14 cellular contexts compared by ENCODE assay signal in the genomic region with DNA sequence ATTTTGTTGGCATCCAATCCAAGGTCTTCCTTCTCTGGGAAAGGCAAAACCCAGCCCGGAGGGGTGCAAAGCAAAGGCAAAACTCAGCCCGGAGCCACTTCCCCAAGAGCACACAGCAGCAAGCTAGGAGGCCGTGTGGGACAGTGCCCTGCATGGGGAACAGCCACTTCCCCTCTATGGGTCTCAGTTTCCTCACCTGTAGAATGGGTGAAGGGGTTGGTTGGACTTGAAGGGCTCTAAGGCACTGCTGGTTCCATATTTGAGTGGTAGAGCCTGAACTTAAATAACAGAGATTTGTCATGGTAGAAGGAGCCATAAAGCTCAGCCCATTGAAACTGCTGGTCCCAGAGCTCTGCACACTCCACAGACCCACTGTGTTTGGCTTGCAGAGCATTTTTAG. TPM values are rescaled to one million over a fixed set of nuclear protein-coding genes. Genes with fewer than 3 reads are reported as not detected.
DNase-seq lines count a peak whose midpoint lies in the region; ATAC-seq, FAIRE-seq and TF ChIP-seq lines count a peak whose summit lies in the region.
"Had no signal": no experiment of that assay in that cellular context is flagged by ENCODE, and none has a peak within 500 bp of the region (broad histone marks: within the 10 kb centered on the region; RNA-seq: fewer than 3 reads in every experiment).

No MANE protein-coding gene starts in this region.

- no peak for TF ChIP-seq RAD21 in K562 (CRISPR knock-in tag; conservative IDR thresholded peaks at IDR 0.05 in 1 of 2, IDR thresholded peaks at IDR 0.05 in 1 of 2)

- 2% methylated on average over 3 of the region's 3 CpGs for WGBS in K562 (ENCODE audit: insufficient coverage, low coverage, missing lambda C conversion rate)
- WGBS in tibial nerve, 2 donors: 48 to 66% methylated on average over 3 of the region's 3 CpGs

- H3K4me1 ChIP-seq in BLaER1 (peaks cover 100% of the 10 kb centered on the region), PC-9 (replicated peaks; ENCODE audit: insufficient read depth) (peaks cover 50% of the 10 kb centered on the region), K562 (replicated peaks in 1 of 2; ENCODE audit: control insufficient read depth in 2 of 2, insufficient read depth in 2 of 2, low read length in 2 of 2) (no peaks in the 10 kb centered on the region), tibial nerve (peaks cover 0 to 4% (median 0%) of the 10 kb centered on the region in 4 donors)

- H3K9ac ChIP-seq in BLaER1 (no peak overlapping the region), K562 (ENCODE audit: insufficient read depth in 1 of 2, low read depth in 2 of 2, low read length in 2 of 2) (no peak overlapping the region)

- H3K27me3 ChIP-seq in BLaER1 (no peaks in the 10 kb centered on the region), PC-9 (ENCODE audit: insufficient read depth, low read depth) (no peaks in the 10 kb centered on the region), K562 (ENCODE audit: control insufficient read depth in 2 of 2, insufficient read depth in 2 of 2, low read length in 2 of 2) (peaks cover 70 to 91% of the 10 kb centered on the region in 2 experiments), tibial nerve (no peaks in the 10 kb centered on the region)
- H3K27me3 ChIP-seq: BE2C had no signal

- no peak overlapping the region; the same call in 1 of the 2 replicates for H3K27ac ChIP-seq in BLaER1
- H3K27ac ChIP-seq in PC-9: no peak overlapping the region
- no peak overlapping the region for H3K27ac ChIP-seq in K562 (ENCODE audit: extremely low read depth, low read depth, low read length)
- H3K27ac ChIP-seq in tibial nerve: no peak overlapping the region

- peaks cover 15% of the 10 kb centered on the region; the same call in 1 of the 2 replicates for H3F3A ChIP-seq in PC-9 (ENCODE audit: insufficient read depth, low read depth)

- in situ Hi-C loops in K562 (cut with MboI): no loop called here

- FAIRE-seq in GM12891 (lab: Jason Lieb, UNC): no peak
- FAIRE-seq in K562 (lab: Jason Lieb, UNC): no peak
- FAIRE-seq: A204.1 had no signal

- CTCF ChIA-PET in PC-9 (lab: Charles Lee) (no interaction called here), K562 (lab: Yijun Ruan, JAX; ENCODE audit: low intra/inter-chr PET ratio) (no interaction called here)

- TF ChIP-seq EP300 in K562 (IDR thresholded peaks at IDR 0.05; ENCODE audit: low read length): no peak
- no peak for TF ChIP-seq EP300 in tibial nerve (IDR thresholded peaks at IDR 0.05)

- H3K9me3 ChIP-seq in BLaER1: no peaks in the 10 kb centered on the region
- H3K9me3 ChIP-seq in PC-9 (ENCODE audit: insufficient read depth, low read depth): no peaks in the 10 kb centered on the region
- H3K9me3 ChIP-seq in K562 (replicated peaks; ENCODE audit: control insufficient read depth, insufficient read depth, low read depth, low read length): no peaks in the 10 kb centered on the region
- H3K9me3 ChIP-seq in tibial nerve: no peaks in the 10 kb centered on the region
- H3K9me3 ChIP-seq: BE2C had no signal

- no TSS peak for BruUV-seq in PC-9 (replicated peaks; lab: Mats Ljungman, UMichigan)
- no TSS peak for BruUV-seq in K562 (replicated peaks; lab: Mats Ljungman, UMichigan)

- H3K79me2 ChIP-seq in PC-9 (ENCODE audit: low read depth) (no peaks in the 10 kb centered on the region), K562 (ENCODE audit: control insufficient read depth, insufficient read depth, low read length) (no peaks in the 10 kb centered on the region)

- POLR2A ChIA-PET in PC-9 (lab: Charles Lee; ENCODE audit: unreplicated experiment): no interaction called here
- POLR2A ChIA-PET in K562 (lab: Yijun Ruan, JAX): interaction anchor here (1.1 to 1.3 kb wide), 2 partner anchors 13 to 26 kb away, joined by 3 to 5 read pairs; no protein-coding TSS in a partner anchor

- ATAC-seq in K562: no peak
- ATAC-seq in GM21619 (IDR thresholded peaks at IDR 0.05; ENCODE audit: unreplicated experiment): no peak
- no peak for ATAC-seq in GM21576 (IDR thresholded peaks at IDR 0.05; ENCODE audit: unreplicated experiment)

- H3K36me3 ChIP-seq in BLaER1 (no peaks in the 10 kb centered on the region), PC-9 (ENCODE audit: low read depth) (no peaks in the 10 kb centered on the region), K562 (ENCODE audit: control insufficient read depth, insufficient read depth, low read length) (no peaks in the 10 kb centered on the region), tibial nerve (no peaks in the 10 kb centered on the region)
- H3K36me3 ChIP-seq: BE2C had no signal

- intact Hi-C loops in PC-9 (cut with micrococcal nuclease; ENCODE audit: unreplicated experiment): no loop called here
- intact Hi-C loops in K562 (cut with micrococcal nuclease): no loop called here

- no peak overlapping the region for H3K4me3 ChIP-seq in BLaER1
- no peak overlapping the region for H3K4me3 ChIP-seq in PC-9
- H3K4me3 ChIP-seq in K562: no peak overlapping the region
- H3K4me3 ChIP-seq in tibial nerve: no peak overlapping the region

- TF ChIP-seq POLR2A in GM12891 (IDR thresholded peaks at IDR 0.05; ENCODE audit: low read depth, low read length) (no peak), K562 (conservative IDR thresholded peaks at IDR 0.05) (no peak), tibial nerve (IDR thresholded peaks at IDR 0.05) (no peak)

- H2AFZ ChIP-seq in PC-9 (no peak overlapping the region), K562 (ENCODE audit: low read depth, low read length) (no peak overlapping the region)

- no peaks in the 10 kb centered on the region for H4K20me1 ChIP-seq in BLaER1
- H4K20me1 ChIP-seq in PC-9 (ENCODE audit: insufficient read depth): no peaks in the 10 kb centered on the region
- H4K20me1 ChIP-seq in K562 (replicated peaks; ENCODE audit: control insufficient read depth, insufficient read depth, low read length): peaks cover 23% of the 10 kb centered on the region; the same call in 1 of the 2 replicates

- DNase-seq in GM12891 (ENCODE audit: insufficient read length, low spot score): no peak
- no peak for DNase-seq in PC-9
- DNase-seq in K562 (ENCODE audit: extremely low read depth in 1 of 4, low spot score in 3 of 4): no peak
- no peak for DNase-seq in tibial nerve (ENCODE audit: low spot score in 2 of 2)
- DNase-seq in COLO829 (ENCODE audit: low spot score): no peak
- DNase-seq: BE2C; CD4-positive, CD25-positive, alpha-beta regulatory T cell; DMS79; HFFc6; Karpas-422 had no signal

- peaks cover 4% of the 10 kb centered on the region for H3K9me1 ChIP-seq in K562 (ENCODE audit: control insufficient read depth, insufficient read depth, low read length)

- no peaks in the 10 kb centered on the region for H3K9me2 ChIP-seq in PC-9 (ENCODE audit: insufficient read depth)

- H3K4me2 ChIP-seq in BLaER1: peak overlapping the region; percentile 87
- H3K4me2 ChIP-seq in PC-9: peak overlapping the region; percentile 55; the same call in 1 of the 2 replicates
- H3K4me2 ChIP-seq in K562 (ENCODE audit: insufficient read depth, low read length): no peak overlapping the region

- TF ChIP-seq CTCF in PC-9 (conservative IDR thresholded peaks at IDR 0.05): no peak
- no peak for TF ChIP-seq CTCF in K562 (IDR thresholded peaks at IDR 0.05 in 2 of 3, conservative IDR thresholded peaks at IDR 0.05 in 1 of 3; ENCODE audit: insufficient read depth in 2 of 3, low read depth in 1 of 3, low read length in 3 of 3)
- TF ChIP-seq CTCF in tibial nerve (IDR thresholded peaks at IDR 0.05): no peak

TF ChIP-seq in GM12891, 5 proteins besides CTCF, POLR2A, EP300 and RAD21:
- TF ChIP-seq POU2F2 (IDR thresholded peaks at IDR 0.05; ENCODE audit: low read depth, low read length): no peak
- peak; percentile 41; the same call in 1 of the 2 replicates for TF ChIP-seq SPI1 (IDR thresholded peaks at IDR 0.05; ENCODE audit: low read depth, low read length)

TF ChIP-seq in K562, 482 proteins besides CTCF, POLR2A, EP300 and RAD21:
- no peak for TF ChIP-seq STAG1 (CRISPR knock-in tag; IDR thresholded peaks at IDR 0.05; ENCODE audit: borderline replicate concordance)
- peak; percentile 74 for TF ChIP-seq RBM25 (IDR thresholded peaks at IDR 0.05; ENCODE audit: low read depth, low read length, severe bottlenecking)

RNA-seq across cellular contexts. Expression of a gene that starts 51.3 kb away (rescaled TPM):
- 113 TPM for polyA plus RNA-seq in GM12891 (2012; ENCODE audit: low read depth, missing spikeins)
- total RNA-seq in PC-9 (2021) (29.4 and 33.5 TPM in 2 replicates), K562 (2014; rRNA removed) (30.8 and 43.7 TPM in 2 replicates), K562 (2014; rRNA removed; fragmentation: Illumina TruSeq; extraction: Trizol) (28.3 and 31.8 TPM in 2 replicates), K562 (2015; rRNA removed; fragmentation: Illumina TruSeq; extraction: Trizol) (36.8 and 38.6 TPM in 2 replicates), K562 (2021) (26.0 and 26.8 TPM in 2 replicates), tibial nerve (10 to 100 TPM in 3 of 4 donors, 1 to 10 TPM in 1; 9.4 to 50.7 (median 25.8) TPM)
- 2.3 and 8.0 TPM in 2 replicates for total RNA-seq in K562 (2011; cell fraction: chromatin; rRNA removed; ENCODE audit: low replicate concordance)
- 14.3 and 16.6 TPM in 2 replicates for total RNA-seq in K562 (2011; cell fraction: nucleolus; rRNA removed)
- 11.5 and 13.2 TPM in 2 replicates for total RNA-seq in K562 (2011; cell fraction: nucleoplasm; rRNA removed)
- polyA plus RNA-seq in K562 (2011; rRNA removed) (45.2 and 55.1 TPM in 2 replicates), K562 (2014; fragmentation: Illumina TruSeq; extraction: Trizol) (63.1 and 73.7 TPM in 2 replicates), K562 (2014; fragmentation: Nextera tagmentation; extraction: Ambion mirVana) (100 to 1,000 TPM in 1 of 2 experiments, 10 to 100 TPM in 1; 85.0 to 114 TPM), K562 (2014; rRNA removed) (40.5 and 45.9 TPM in 2 replicates)
- 63.9 and 67.1 TPM in 2 replicates for polyA plus RNA-seq in K562 (2011; cell fraction: cytosol; rRNA removed)
- 19.8 and 25.9 TPM in 2 replicates for polyA plus RNA-seq in K562 (2011; cell fraction: nucleus; rRNA removed)
- 45.2 and 53.6 TPM in 2 replicates for polyA plus RNA-seq in K562 (2012)
- polyA minus RNA-seq in K562 (2011; rRNA and poly(A)+ RNA removed): 12.1 and 13.5 TPM in 2 replicates
- 12.3 and 12.8 TPM in 2 replicates for polyA minus RNA-seq in K562 (2011; cell fraction: cytosol; rRNA and poly(A)+ RNA removed)
- 3.8 and 5.9 TPM in 2 replicates for polyA minus RNA-seq in K562 (2011; cell fraction: nucleus; rRNA and poly(A)+ RNA removed)
